In genomic region chr7:152759655-152760383, GRCh38 we compare ENCODE assay signal across 8 cellular contexts.
A peak's percentile ranks its signal among the peaks of the same experiment; 100 is the strongest.
DNase-seq lines count a peak whose midpoint lies in the region; ATAC-seq and TF ChIP-seq lines count a peak whose summit lies in the region.

TSS of gene ACTR3B (plus strand) at chr7:152759752. CDS start at chr7:152759883, 131 bp downstream.

- ATAC-seq in HG02623 (IDR thresholded peaks at IDR 0.05; ENCODE audit: unreplicated experiment), result peak; percentile 63

- no peaks in the 10 kb centered on the region for H3K27me3 ChIP-seq in WERI-Rb-1 (ENCODE audit: insufficient read depth, low read depth, severe bottlenecking)

- no peak for TF ChIP-seq CTCF in WERI-Rb-1 (IDR thresholded peaks at IDR 0.05; ENCODE audit: low read depth, low read length)

- peak within 1 kb of the TSS; percentile 86 for H3K27ac ChIP-seq in WERI-Rb-1
- H3K27ac ChIP-seq in skin epidermis, result peak within 1 kb of the TSS; percentile 68 to 97 (median 89)

- H3K9me3 ChIP-seq in WERI-Rb-1 (ENCODE audit: severe bottlenecking), result no peaks in the 10 kb centered on the region

- H3K4me3 ChIP-seq in WERI-Rb-1 (ENCODE audit: low read depth, low read length) (peak within 1 kb of the TSS; percentile 96), skin epidermis (peak within 1 kb of the TSS; percentile 89 to 100 (median 94))

- DNase-seq in NCI-H1436 (lab: John Stamatoyannopoulos, UW) (peak; percentile 86), NCI-H1436 treated with DMSO at 0.1 percent for 48 hours (lab: John Stamatoyannopoulos, UW) (no peak), NCI-H128 (lab: John Stamatoyannopoulos, UW; ENCODE audit: unreplicated experiment) (peak; percentile 51), WERI-Rb-1 (peak; percentile 88), T47D (ENCODE audit: low read depth in 1 of 2, low spot score in 1 of 2) (peak; percentile 66 to 87), iPS-NIHi11 (ENCODE audit: low spot score) (peak; percentile 99)

- no peaks in the 10 kb centered on the region; the same call in 1 of the 2 replicates for H3K36me3 ChIP-seq in WERI-Rb-1

- in situ Hi-C loops in T47D (cut with HindIII; ENCODE audit: low pct_unique_long_range_greater_than_20kb, low sequenced_read_pairs), result no loop called here
